ENCODE assay signal across 12 cellular contexts in genomic region chrX:138908577-138908976, GRCh38.
DNase-seq lines count a peak whose midpoint lies in the region; ATAC-seq and TF ChIP-seq lines count a peak whose summit lies in the region.
"Had no signal": no experiment of that assay in that cellular context is flagged by ENCODE, and none has a peak within 500 bp of the region (broad histone marks: within the 10 kb centered on the region; RNA-seq: fewer than 3 reads in every experiment).

No MANE protein-coding gene starts in this region.

- no peaks in the 10 kb centered on the region for H3K4me1 ChIP-seq in breast epithelium
- H3K4me1 ChIP-seq: BLaER1 treated with 17β-estradiol and CSF1 and Interleukin-3, amounts not matched to agents 10 nM and 100 nM; HAP-1 had no signal

- intact Hi-C loops in MCF 10A (cut with micrococcal nuclease) (no loop called here), breast epithelium (cut with DNase I; ENCODE audit: low total_unique reads) (no loop called here)
- intact Hi-C loops in activated CD4-positive, alpha-beta T cell treated with anti-CD3 and anti-CD28 coated beads for 36 hours (cut with DNase I, micrococcal nuclease): no loop called here

- H3K27me3 ChIP-seq in breast epithelium: peaks cover 0 to 17% of the 10 kb centered on the region in 2 donors

- no peaks in the 10 kb centered on the region for H3K27me3 Mint-ChIP-seq in MCF 10A (ENCODE audit: insufficient read depth, unreplicated experiment)
- H3K27me3 Mint-ChIP-seq in activated CD4-positive, alpha-beta T cell treated with anti-CD3 and anti-CD28 coated beads for 36 hours: no peaks in the 10 kb centered on the region
- H3K27me3 Mint-ChIP-seq: CD4-positive, CD25-positive, alpha-beta regulatory T cell had no signal

- no peak overlapping the region for H3K27ac ChIP-seq in breast epithelium
- H3K27ac ChIP-seq: 22Rv1; BLaER1 treated with 17β-estradiol and CSF1 and Interleukin-3, amounts not matched to agents 10 nM and 100 nM had no signal

- H3K36me3 Mint-ChIP-seq in MCF 10A (ENCODE audit: insufficient read depth, unreplicated experiment): no peaks in the 10 kb centered on the region
- H3K36me3 Mint-ChIP-seq in activated CD4-positive, alpha-beta T cell treated with anti-CD3 and anti-CD28 coated beads for 36 hours (ENCODE audit: low read depth): no peaks in the 10 kb centered on the region
- H3K36me3 Mint-ChIP-seq: CD4-positive, CD25-positive, alpha-beta regulatory T cell had no signal

- H3K4me3 ChIP-seq in breast epithelium (no peak overlapping the region), epithelial cell of esophagus (ENCODE audit: low read length) (no peak overlapping the region), fibroblast of the aortic adventitia (ENCODE audit: low read depth, low read length) (no peak overlapping the region)
- H3K4me3 ChIP-seq: BLaER1 treated with 17β-estradiol and CSF1 and Interleukin-3, amounts not matched to agents 10 nM and 100 nM; HAP-1 had no signal

- DNase-seq in MCF 10A (ENCODE audit: unreplicated experiment) (peak; percentile 54), breast epithelium (ENCODE audit: low spot score in 2 of 2) (no peak), epithelial cell of esophagus (ENCODE audit: low read depth) (peak; percentile 72), fibroblast of the aortic adventitia (ENCODE audit: low read depth) (peak; percentile 30), RPMI8226 (no peak)
- no peak for DNase-seq in stimulated activated naive CD4-positive, alpha-beta T cell treated with Interleukin-2 at 50 U/mL for 16 hours (lab: John Stamatoyannopoulos, UW)
- no peak for DNase-seq in activated CD4-positive, alpha-beta T cell treated with anti-CD3 and anti-CD28 coated beads for 36 hours
- DNase-seq: CD4-positive, CD25-positive, alpha-beta regulatory T cell had no signal

- TF ChIP-seq POLR2A in breast epithelium (IDR thresholded peaks at IDR 0.05): no peak

- no peak for ATAC-seq in GM19324 (IDR thresholded peaks at IDR 0.05; ENCODE audit: low FRiP score, unreplicated experiment)
- ATAC-seq in activated CD4-positive, alpha-beta T cell treated with anti-CD3 and anti-CD28 coated beads for 36 hours: no peak

- CTCF ChIA-PET in MCF 10A (lab: Yijun Ruan, JAX): interaction anchor here (0.5 kb wide), 1 partner anchor 719 kb away, joined by 3 read pairs; no protein-coding TSS in a partner anchor
- CTCF ChIA-PET in activated CD4-positive, alpha-beta T cell treated with anti-CD3 and anti-CD28 coated beads for 36 hours (lab: Charles Lee): no interaction called here

- TF ChIP-seq CTCF in MCF 10A (IDR thresholded peaks at IDR 0.05; ENCODE audit: unreplicated experiment) (no peak), breast epithelium (IDR thresholded peaks at IDR 0.05) (no peak), epithelial cell of esophagus (IDR thresholded peaks at IDR 0.05; ENCODE audit: insufficient read depth, low read depth, low read length, missing control alignments) (no peak), fibroblast of the aortic adventitia (IDR thresholded peaks at IDR 0.05; ENCODE audit: insufficient read depth, low read length) (no peak)

- BruUV-seq in MCF 10A (replicated peaks; lab: Mats Ljungman, UMichigan): no TSS peak

- H3K36me3 ChIP-seq in breast epithelium: no peaks in the 10 kb centered on the region
- H3K36me3 ChIP-seq: BLaER1 treated with 17β-estradiol and CSF1 and Interleukin-3, amounts not matched to agents 10 nM and 100 nM; HAP-1 had no signal

- H3K4me1 Mint-ChIP-seq in MCF 10A (ENCODE audit: insufficient read depth, unreplicated experiment): no peaks in the 10 kb centered on the region
- no peaks in the 10 kb centered on the region for H3K4me1 Mint-ChIP-seq in activated CD4-positive, alpha-beta T cell treated with anti-CD3 and anti-CD28 coated beads for 36 hours
- H3K4me1 Mint-ChIP-seq: CD4-positive, CD25-positive, alpha-beta regulatory T cell had no signal

- H3K9me3 Mint-ChIP-seq in MCF 10A (ENCODE audit: unreplicated experiment): no peaks in the 10 kb centered on the region
- no peaks in the 10 kb centered on the region for H3K9me3 Mint-ChIP-seq in activated CD4-positive, alpha-beta T cell treated with anti-CD3 and anti-CD28 coated beads for 36 hours (ENCODE audit: low read depth)

- no peaks in the 10 kb centered on the region for H3K9me3 ChIP-seq in breast epithelium
- H3K9me3 ChIP-seq: BLaER1 treated with 17β-estradiol and CSF1 and Interleukin-3, amounts not matched to agents 10 nM and 100 nM; HAP-1 had no signal

- no peak overlapping the region for H3K4me3 Mint-ChIP-seq in MCF 10A (ENCODE audit: unreplicated experiment)
- no peak overlapping the region for H3K4me3 Mint-ChIP-seq in activated CD4-positive, alpha-beta T cell treated with anti-CD3 and anti-CD28 coated beads for 36 hours
- H3K4me3 Mint-ChIP-seq: CD4-positive, CD25-positive, alpha-beta regulatory T cell had no signal

- no peak overlapping the region for H3K27ac Mint-ChIP-seq in MCF 10A (ENCODE audit: low read depth, unreplicated experiment)
- no peak overlapping the region for H3K27ac Mint-ChIP-seq in activated CD4-positive, alpha-beta T cell treated with anti-CD3 and anti-CD28 coated beads for 36 hours
- H3K27ac Mint-ChIP-seq: CD4-positive, CD25-positive, alpha-beta regulatory T cell had no signal

- POLR2A ChIA-PET in MCF 10A (lab: Yijun Ruan, JAX): interaction anchor here (1.2 kb wide), 1 partner anchor 23 kb away, joined by 3 read pairs; no protein-coding TSS in a partner anchor
- POLR2A ChIA-PET in activated CD4-positive, alpha-beta T cell treated with anti-CD3 and anti-CD28 coated beads for 36 hours (lab: Charles Lee): no interaction called here

Comparison
In these comparisons a context has a peak if more than half of its experiments do, and no peak if none do; other contexts are left out.
1. DNase-seq: peak in MCF 10A (single experiment), epithelial cell of esophagus (single experiment) and fibroblast of the aortic adventitia (single experiment); none in breast epithelium (0 of 2), RPMI8226 (single experiment), stimulated activated naive CD4-positive, alpha-beta T cell treated with Interleukin-2 at 50 U/mL for 16 hours (single experiment) and activated CD4-positive, alpha-beta T cell treated with anti-CD3 and anti-CD28 coated beads for 36 hours (single experiment).